20 cellular contexts compared by ENCODE assay signal in the genomic region with DNA sequence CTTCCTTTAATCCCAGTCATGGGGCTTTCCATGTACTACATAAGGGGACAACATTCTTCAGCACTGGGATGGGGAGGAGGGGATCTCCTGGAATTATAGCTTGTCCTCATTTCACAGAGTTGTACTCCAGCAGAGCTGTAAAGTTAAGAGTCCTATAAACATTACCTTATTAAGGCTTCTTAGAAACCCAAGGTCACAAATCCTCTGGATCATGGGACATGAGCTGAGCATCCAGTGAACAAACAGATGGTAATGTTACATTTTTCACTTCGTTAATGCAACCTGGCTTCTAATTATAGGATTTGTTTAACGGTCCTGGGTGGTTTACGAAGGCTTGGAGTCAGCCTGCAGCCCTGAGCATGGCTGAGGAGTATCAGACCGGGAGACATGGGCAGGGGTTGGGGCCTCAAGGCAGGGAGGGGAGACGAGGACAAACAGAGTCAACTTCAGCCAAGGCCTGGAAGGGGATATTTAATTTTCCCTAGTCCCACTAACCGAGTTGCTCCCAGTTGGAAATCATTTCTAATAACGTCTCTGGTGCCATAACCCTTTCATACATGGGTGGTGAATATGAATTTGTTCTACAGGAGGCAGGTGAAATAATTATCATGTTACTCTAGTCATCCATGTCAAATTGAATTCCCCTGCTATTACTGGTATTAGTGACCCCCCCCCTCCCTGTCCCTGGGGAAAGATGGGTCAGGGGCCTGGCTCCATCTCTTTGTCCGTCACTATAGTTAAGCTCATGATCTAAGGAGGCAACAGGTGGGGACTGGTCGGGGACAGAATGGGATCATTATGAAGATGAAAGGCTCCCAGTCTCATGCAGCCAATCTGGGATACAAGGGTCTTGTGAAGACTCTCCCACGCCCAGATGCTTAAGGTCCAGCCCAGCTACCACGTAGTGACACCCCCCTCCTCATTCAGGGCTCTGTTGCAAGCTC. TPM values are rescaled to one million over a fixed set of nuclear protein-coding genes. Genes with fewer than 3 reads are reported as not detected.
A peak's percentile ranks its signal among the peaks of the same experiment; 100 is the strongest.
DNase-seq lines count a peak whose midpoint lies in the region; ATAC-seq and TF ChIP-seq lines count a peak whose summit lies in the region.
"Had no signal": no experiment of that assay in that cellular context is flagged by ENCODE, and none has a peak within 500 bp of the region (broad histone marks: within the 10 kb centered on the region; RNA-seq: fewer than 3 reads in every experiment).

No MANE protein-coding gene starts in this region.

- H3K18ac ChIP-seq in trophoblast cell (ENCODE audit: low read length) = no peak overlapping the region

- no peak overlapping the region for H2BK120ac ChIP-seq in trophoblast cell (ENCODE audit: insufficient read depth, low read length, poor library complexity)

- H3K9me3 ChIP-seq in right atrium auricular region (no peaks in the 10 kb centered on the region), trophoblast cell (ENCODE audit: insufficient read depth, low read depth, low read length) (peaks cover 3% of the 10 kb centered on the region)

- H4K12ac ChIP-seq in trophoblast cell (ENCODE audit: low read depth, low read length) = no peak overlapping the region

- H3K27me3 Mint-ChIP-seq in MCF 10A (ENCODE audit: insufficient read depth, unreplicated experiment) = no peaks in the 10 kb centered on the region
- H3K27me3 Mint-ChIP-seq: activated CD4-positive, alpha-beta T cell treated with anti-CD3 and anti-CD28 coated beads, Interleukin-2, amount 10 ng/mL, durations not matched to agents 7 days and 5 days; memory B cell; type B pancreatic cell had no signal

- H3K4me1 ChIP-seq in right atrium auricular region = peaks cover 0 to 57% of the 10 kb centered on the region in 2 donors
- H3K4me1 ChIP-seq in trophoblast cell (ENCODE audit: control insufficient read depth in 1 of 2, insufficient read depth in 2 of 2, low read length in 2 of 2) = peaks cover 11 to 26% of the 10 kb centered on the region in 2 experiments
- H3K4me1 ChIP-seq in urinary bladder (ENCODE audit: insufficient read depth) = peaks cover 2% of the 10 kb centered on the region

- CTCF ChIA-PET in MCF 10A (lab: Yijun Ruan, JAX) (interaction anchor here (0.6 to 27.0 kb wide), 12 partner anchors 7 to 209 kb away, joined by 3 to 662 read pairs (median 6); no protein-coding TSS in a partner anchor), HEK293T (lab: Yijun Ruan, JAX) (interaction anchor here (0.7 to 1.4 kb wide), 5 partner anchors 8 to 45 kb away, joined by 3 to 4 read pairs (median 3); no protein-coding TSS in a partner anchor)

- H3K79me2 ChIP-seq in trophoblast cell (ENCODE audit: control insufficient read depth, insufficient read depth, low read length, poor library complexity) = no peaks in the 10 kb centered on the region

- intact Hi-C loops in Right ventricle myocardium inferior (cut with DNase I) (no loop called here), Right ventricle myocardium superior (cut with DNase I) (loop anchor here (5.0 kb wide), 1 partner anchor 32 kb away; no protein-coding TSS in a partner anchor), MCF 10A (cut with micrococcal nuclease) (no loop called here)

- H3K9me3 Mint-ChIP-seq in MCF 10A (ENCODE audit: unreplicated experiment) = no peaks in the 10 kb centered on the region
- H3K9me3 Mint-ChIP-seq: memory B cell, type B pancreatic cell had no signal

- ATAC-seq in Right ventricle myocardium inferior = no peak
- no peak for ATAC-seq in Right ventricle myocardium superior (ENCODE audit: poor library complexity)
- ATAC-seq: Panc1 had no signal

- H3K4me1 Mint-ChIP-seq in MCF 10A (ENCODE audit: insufficient read depth, unreplicated experiment) = no peaks in the 10 kb centered on the region
- H3K4me1 Mint-ChIP-seq: activated CD4-positive, alpha-beta T cell treated with anti-CD3 and anti-CD28 coated beads, Interleukin-2, amount 10 ng/mL, durations not matched to agents 7 days and 5 days; memory B cell had no signal

- no peaks in the 10 kb centered on the region for H3K36me3 Mint-ChIP-seq in MCF 10A (ENCODE audit: insufficient read depth, unreplicated experiment)
- H3K36me3 Mint-ChIP-seq: memory B cell, type B pancreatic cell had no signal

- H4K8ac ChIP-seq in trophoblast cell (ENCODE audit: low read depth, low read length) = no peak overlapping the region

- no peak overlapping the region for H3K27ac Mint-ChIP-seq in MCF 10A (ENCODE audit: low read depth, unreplicated experiment)
- H3K27ac Mint-ChIP-seq: activated CD4-positive, alpha-beta T cell treated with anti-CD3 and anti-CD28 coated beads, Interleukin-2, amount 10 ng/mL, durations not matched to agents 7 days and 5 days; memory B cell; type B pancreatic cell had no signal

- peak; percentile 56 for DNase-seq in Right ventricle myocardium inferior (ENCODE audit: missing footprints)
- no peak for DNase-seq in Right ventricle myocardium superior
- DNase-seq in right atrium auricular region (ENCODE audit: low spot score) = no peak
- DNase-seq in trophoblast cell = no peak
- no peak for DNase-seq in NOMO-1 treated with dmso at 0.1 percent for 144 hours (lab: John Stamatoyannopoulos, UW; ENCODE audit: unreplicated experiment)
- DNase-seq in MCF 10A (ENCODE audit: unreplicated experiment) = no peak
- no peak for DNase-seq in HEK293T (ENCODE audit: extremely low spot score)
- DNase-seq: activated CD4-positive, alpha-beta T cell treated with anti-CD3 and anti-CD28 coated beads, Interleukin-2, amount 10 ng/mL, durations not matched to agents 7 days and 5 days; activated naive CD4-positive, alpha-beta T cell treated with Interleukin-2 at 50 U/mL for 16 hours; activated T-cell treated with anti-CD3 and anti-CD28 coated beads for 4 hours; DMS53; HCEC 1CT; NCI-H1092; NCI-H2081; small intestine had no signal

- peak overlapping the region; percentile 37 for H2BK12ac ChIP-seq in trophoblast cell (ENCODE audit: low read length)

- no TSS peak for BruUV-seq in MCF 10A (replicated peaks; lab: Mats Ljungman, UMichigan)

- H3K79me1 ChIP-seq in trophoblast cell (ENCODE audit: low read length) = peaks cover 7% of the 10 kb centered on the region

- H3K4me3 ChIP-seq in right atrium auricular region = no peak overlapping the region
- no peak overlapping the region for H3K4me3 ChIP-seq in trophoblast cell (ENCODE audit: low read depth, low read length)
- H3K4me3 ChIP-seq in urinary bladder (ENCODE audit: low read depth, low read length) = no peak overlapping the region

- H3K23ac ChIP-seq in trophoblast cell (ENCODE audit: low read length) = no peak overlapping the region

- no peak overlapping the region for H3K4me3 Mint-ChIP-seq in MCF 10A (ENCODE audit: unreplicated experiment)
- H3K4me3 Mint-ChIP-seq: activated CD4-positive, alpha-beta T cell treated with anti-CD3 and anti-CD28 coated beads, Interleukin-2, amount 10 ng/mL, durations not matched to agents 7 days and 5 days; memory B cell; type B pancreatic cell had no signal

- H2BK5ac ChIP-seq in trophoblast cell (ENCODE audit: low read depth, low read length, poor library complexity) = no peak overlapping the region

- H4K91ac ChIP-seq in trophoblast cell (ENCODE audit: low read depth, low read length) = peak overlapping the region; percentile 26

- POLR2A ChIA-PET in MCF 10A (lab: Yijun Ruan, JAX) = interaction anchor here (0.9 kb wide), 1 partner anchor 106 kb away, joined by 4 read pairs; no protein-coding TSS in a partner anchor
- POLR2A ChIA-PET in HEK293T (lab: Yijun Ruan, JAX) = no interaction called here

- H3K9ac ChIP-seq in trophoblast cell (ENCODE audit: low read length) = no peak overlapping the region

- H2AFZ ChIP-seq in trophoblast cell (ENCODE audit: insufficient read depth, low read length, poor library complexity) = no peak overlapping the region

- H3K27me3 ChIP-seq in right atrium auricular region (no peaks in the 10 kb centered on the region), trophoblast cell (ENCODE audit: insufficient read depth, low read length) (no peaks in the 10 kb centered on the region)

- H3K27ac ChIP-seq in right atrium auricular region (peak overlapping the region; percentile 89 to 93), trophoblast cell (ENCODE audit: low read depth, low read length) (no peak overlapping the region), urinary bladder (ENCODE audit: low read depth) (peak overlapping the region; percentile 89)
- H3K27ac ChIP-seq: C4-2B had no signal

- no peak overlapping the region for H3K4ac ChIP-seq in trophoblast cell (ENCODE audit: low read depth, low read length)

- H2AK5ac ChIP-seq in trophoblast cell (ENCODE audit: low read length) = peak overlapping the region; percentile 35

- WGBS in trophoblast cell (ENCODE audit: extremely low coverage, insufficient coverage, insufficient read length) = no CpG with 5 or more reads among the region's 11 CpGs
- 43% methylated on average over 11 of the region's 11 CpGs for WGBS in urinary bladder

- H3K4me2 ChIP-seq in trophoblast cell (ENCODE audit: low read length) = no peak overlapping the region

- H3K36me3 ChIP-seq in right atrium auricular region = no peaks in the 10 kb centered on the region
- H3K36me3 ChIP-seq in trophoblast cell (ENCODE audit: control insufficient read depth in 1 of 2, insufficient read depth in 2 of 2, low read length in 2 of 2) = no peaks in the 10 kb centered on the region
- H3K36me3 ChIP-seq in urinary bladder (ENCODE audit: insufficient read depth) = no peaks in the 10 kb centered on the region

- H3K14ac ChIP-seq in trophoblast cell (ENCODE audit: low read length) = no peak overlapping the region

- TF ChIP-seq CTCF in right atrium auricular region (IDR thresholded peaks at IDR 0.05) = no peak
- no peak for TF ChIP-seq CTCF in MCF 10A (IDR thresholded peaks at IDR 0.05; ENCODE audit: unreplicated experiment)

TF ChIP-seq in HEK293T, 16 proteins besides CTCF, POLR2A, EP300 and RAD21:
- no peak for TF ChIP-seq FOXA1 (IDR thresholded peaks at IDR 0.05)
- no peak for TF ChIP-seq FOXK2 (IDR thresholded peaks at IDR 0.05)
- no peak for TF ChIP-seq NFRKB (IDR thresholded peaks at IDR 0.05)

RNA-seq across cellular contexts. Expression of a gene that starts 10.7 kb away (rescaled TPM):
- total RNA-seq in Right ventricle myocardium inferior = not detected
- total RNA-seq in Right ventricle myocardium superior = not detected
- total RNA-seq in right atrium auricular region = 1 to 10 TPM in 1 of 2 donors, under 1 TPM in 1; 0.83 to 2.9 TPM
- polyA plus RNA-seq in trophoblast cell (2013) = 0.25 and 0.26 TPM in 2 replicates
- 8.9 TPM for total RNA-seq in urinary bladder
- polyA plus RNA-seq in urinary bladder = 3.7 TPM
- not detected in 2 replicates for total RNA-seq in MCF 10A (2022)
- total RNA-seq: activated CD4-positive, alpha-beta T cell treated with anti-CD3 and anti-CD28 coated beads, Interleukin-2, amount 10 ng/mL, durations not matched to agents 7 days and 5 days had no signal

RNA-seq across cellular contexts. Expression of a gene that starts 32.0 kb away (rescaled TPM):
- total RNA-seq in Right ventricle myocardium inferior (2.7 TPM), Right ventricle myocardium superior (2.0 TPM), right atrium auricular region (1 to 10 TPM; 4.0 to 5.6 TPM), urinary bladder (8.1 TPM), MCF 10A (2022) (7.7 and 8.0 TPM in 2 replicates)
- 2.2 and 2.4 TPM in 2 replicates for polyA plus RNA-seq in trophoblast cell (2013)
- polyA plus RNA-seq in urinary bladder = 7.8 TPM

RNA-seq across cellular contexts. Expression of a gene that starts 44.5 kb away (rescaled TPM):
- total RNA-seq in Right ventricle myocardium inferior (11.6 TPM), Right ventricle myocardium superior (9.0 TPM), right atrium auricular region (10 to 100 TPM in 1 of 2 donors, 1 to 10 TPM in 1; 6.9 to 10.7 TPM), urinary bladder (17.6 TPM), MCF 10A (2022) (69.5 and 86.6 TPM in 2 replicates)
- 10.1 and 11.1 TPM in 2 replicates for polyA plus RNA-seq in trophoblast cell (2013)
- polyA plus RNA-seq in urinary bladder = 5.1 TPM
